In genomic region chr1:202105571-202106339, GRCh38 we compare ENCODE assay signal across 11 cellular contexts. TPM values are rescaled to one million over a fixed set of nuclear protein-coding genes. Genes with fewer than 3 reads are reported as not detected.
DNase-seq lines count a peak whose midpoint lies in the region; ATAC-seq, FAIRE-seq and TF ChIP-seq lines count a peak whose summit lies in the region.
"Had no signal": no experiment of that assay in that cellular context is flagged by ENCODE, and none has a peak within 500 bp of the region (broad histone marks: within the 10 kb centered on the region; RNA-seq: fewer than 3 reads in every experiment).

No MANE protein-coding gene starts in this region.

- H3K27ac ChIP-seq in GM12878 (ENCODE audit: control insufficient read depth, insufficient read depth) (no peak overlapping the region), lung (ENCODE audit: low read depth in 1 of 2, low read length in 1 of 2) (peak overlapping the region; percentile 42 to 94), tibial nerve (peak overlapping the region in 2 of 4 donors; percentile 16 to 62)

- WGBS in GM12878 (ENCODE audit: insufficient coverage, insufficient replicate concordance, low lambda C conversion rate, missing lambda C conversion rate): 39% methylated on average over 10 of the region's 10 CpGs
- WGBS in lung, 2 donors: 58 to 71% methylated on average over 10 of the region's 10 CpGs
- WGBS in tibial nerve, 2 donors: 41 to 64% methylated on average over 8 to 10 of the region's 10 CpGs

- TF ChIP-seq RAD21 in GM12878 (IDR thresholded peaks at IDR 0.05; ENCODE audit: insufficient read depth, low read depth, low read length): no peak

- no peaks in the 10 kb centered on the region for H3K4me1 ChIP-seq in GM12878 (ENCODE audit: control insufficient read depth, insufficient read depth, low read length)
- peaks cover 2 to 7% of the 10 kb centered on the region in 2 donors for H3K4me1 ChIP-seq in lung (ENCODE audit: control insufficient read depth in 2 of 2, insufficient read depth in 2 of 2, low read length in 2 of 2)
- peaks cover 0 to 26% (median 0%) of the 10 kb centered on the region in 4 donors for H3K4me1 ChIP-seq in tibial nerve

- POLR2A ChIA-PET in GM12878 (lab: Charles Lee): interaction anchor here (0.7 kb wide), 1 partner anchor 37 kb away, joined by 5 read pairs; no protein-coding TSS in a partner anchor

- CTCF ChIA-PET in GM12878 (lab: Yijun Ruan, JAX): interaction anchor here (1.0 to 1.2 kb wide), 3 partner anchors 30 to 106 kb away, joined by 3 to 4 read pairs (median 4); partner anchors contain the start of gene ELF3

- no peaks in the 10 kb centered on the region for H4K20me1 ChIP-seq in GM12878 (ENCODE audit: control insufficient read depth, insufficient read depth)

- H3K4me3 ChIP-seq in GM12878 (no peak overlapping the region), lung (no peak overlapping the region), tibial nerve (no peak overlapping the region)

- H3K4me2 ChIP-seq in GM12878 (ENCODE audit: control insufficient read depth, insufficient read depth): no peak overlapping the region

- no peak overlapping the region for H3K9ac ChIP-seq in GM12878 (ENCODE audit: control insufficient read depth, insufficient read depth, low read length)

- H3K36me3 ChIP-seq in GM12878 (ENCODE audit: control insufficient read depth in 2 of 2, insufficient read depth in 2 of 2, low read length in 1 of 2) (no peaks in the 10 kb centered on the region), lung (ENCODE audit: control insufficient read depth in 2 of 2, insufficient read depth in 2 of 2, low read length in 2 of 2) (no peaks in the 10 kb centered on the region), tibial nerve (no peaks in the 10 kb centered on the region)

- peak; percentile 91 for DNase-seq in DMS53 (lab: John Stamatoyannopoulos, UW)
- peak; percentile 68 to 82 for DNase-seq in NCI-H2081 (lab: John Stamatoyannopoulos, UW)
- DNase-seq in GM12878 (ENCODE audit: low read depth, low spot score): no peak
- no peak for DNase-seq in lung (ENCODE audit: low spot score)
- no peak for DNase-seq in GM19239 (ENCODE audit: insufficient read length, low spot score)
- no peak for DNase-seq in activated CD4-positive, alpha-beta T cell treated with anti-CD3 and anti-CD28 coated beads for 4 hours
- DNase-seq in tibial nerve (ENCODE audit: low spot score in 2 of 2): no peak
- DNase-seq: effector CD8-positive, alpha-beta T cell; NK-92 treated with Interleukin-12 subunit alpha and Interleukin-12 subunit beta, amount 100 ng/mL, for 24 hours; stimulated activated CD4-positive, alpha-beta T cell treated with anti-CD3 and anti-CD28 coated beads, Interleukin-2, amount 100 ng/mL, for 48 hours had no signal

- no peak for FAIRE-seq in GM12878 (lab: Jason Lieb, UNC)
- no peak for FAIRE-seq in GM19239 (lab: Jason Lieb, UNC)

- no peaks in the 10 kb centered on the region; a peak in 1 of 4 replicates for H3K27me3 ChIP-seq in GM12878 (replicated peaks in 1 of 2; ENCODE audit: control insufficient read depth in 2 of 2, insufficient read depth in 2 of 2, low read length in 1 of 2)
- no peaks in the 10 kb centered on the region for H3K27me3 ChIP-seq in lung (ENCODE audit: control insufficient read depth, insufficient read depth)
- no peaks in the 10 kb centered on the region for H3K27me3 ChIP-seq in tibial nerve

- intact Hi-C loops in GM12878 (cut with micrococcal nuclease; ENCODE audit: unreplicated experiment): no loop called here

- no peak for TF ChIP-seq CTCF in GM12878 (IDR thresholded peaks at IDR 0.05 in 2 of 3, conservative IDR thresholded peaks at IDR 0.05 in 1 of 3; ENCODE audit: control insufficient read depth in 2 of 3, extremely low read depth in 1 of 3, insufficient read depth in 1 of 3, low read depth in 3 of 3, low read length in 3 of 3)
- TF ChIP-seq CTCF in lung (IDR thresholded peaks at IDR 0.05; ENCODE audit: control extremely low read depth, extremely low read depth): no peak
- TF ChIP-seq CTCF in tibial nerve (IDR thresholded peaks at IDR 0.05): no peak

- in situ Hi-C loops in GM12878 (cut with MboI): no loop called here

- TF ChIP-seq EP300 in GM12878 (IDR thresholded peaks at IDR 0.05; ENCODE audit: borderline replicate concordance in 1 of 2, control insufficient read depth in 1 of 2, low read depth in 2 of 2, low read length in 2 of 2): no peak
- TF ChIP-seq EP300 in tibial nerve (IDR thresholded peaks at IDR 0.05): no peak

- H2AFZ ChIP-seq in GM12878 (ENCODE audit: control insufficient read depth, low read depth, low read length): no peak overlapping the region

- no peaks in the 10 kb centered on the region for H3K79me2 ChIP-seq in GM12878 (ENCODE audit: control insufficient read depth, insufficient read depth, low read length)

- RAD21 ChIA-PET in GM12878 (lab: Charles Lee; ENCODE audit: unreplicated experiment): no interaction called here

- H3K9me3 ChIP-seq in GM12878 (replicated peaks; ENCODE audit: control insufficient read depth, insufficient read depth, low read length) (no peaks in the 10 kb centered on the region), lung (ENCODE audit: control insufficient read depth in 2 of 2, insufficient read depth in 1 of 2, low read length in 1 of 2) (no peaks in the 10 kb centered on the region), tibial nerve (no peaks in the 10 kb centered on the region)

- no TSS peak for BruUV-seq in GM12878 (replicated peaks; lab: Mats Ljungman, UMichigan)

- ATAC-seq in GM12878 (peak; percentile 81), lung (ENCODE audit: insufficient read depth, low FRiP score) (no peak), GM18517 (IDR thresholded peaks at IDR 0.05; ENCODE audit: unreplicated experiment) (no peak)

- TF ChIP-seq POLR2A in GM12878 (IDR thresholded peaks at IDR 0.05; ENCODE audit: low read depth, low read length) (no peak), tibial nerve (IDR thresholded peaks at IDR 0.05) (no peak)

- SMC1A ChIA-PET in GM12878 (lab: Charles Lee; ENCODE audit: uncharacterized antibody, unreplicated experiment): no interaction called here

RNA-seq across cellular contexts. Expression of gene GPR37L1, which starts 17.0 kb away (rescaled TPM):
- not detected in 2 replicates for total RNA-seq in GM12878 (2013; cell fraction: nucleolus; rRNA removed)
- total RNA-seq in GM12878 (2014; rRNA removed): under 0.01 TPM in 1 of 2 replicates, not detected in the other
- total RNA-seq in GM12878 (2014; rRNA removed; fragmentation: Illumina TruSeq; extraction: Trizol): not detected in 2 replicates
- not detected in 2 replicates for total RNA-seq in GM12878 (2021)
- 0.05 TPM for polyA plus RNA-seq in GM12878 (2011; ENCODE audit: low read depth)
- not detected in 2 replicates for polyA plus RNA-seq in GM12878 (2011; rRNA removed)
- 0.02 TPM in 1 of 2 replicates, not detected in the other for polyA plus RNA-seq in GM12878 (2011; cell fraction: cytosol; rRNA removed)
- polyA plus RNA-seq in GM12878 (2011; cell fraction: nucleus; rRNA removed): not detected in 2 replicates
- 0.06 and 0.14 TPM in 2 replicates for polyA plus RNA-seq in GM12878 (2012)
- not detected in 2 replicates for polyA plus RNA-seq in GM12878 (2014; fragmentation: Illumina TruSeq; extraction: Trizol)
- under 1 TPM; under 0.01 to 0.02 TPM for polyA plus RNA-seq in GM12878 (2014; fragmentation: Nextera tagmentation; extraction: Ambion mirVana)
- 0.01 TPM in 1 of 2 replicates, not detected in the other for polyA plus RNA-seq in GM12878 (2014; rRNA removed)
- polyA plus RNA-seq in GM12878 (2016; fragmentation: Nextera tagmentation; extraction: Ambion mirVana): under 1 TPM; 0.03 to 0.08 TPM
- not detected in 2 replicates for polyA minus RNA-seq in GM12878 (2011; rRNA and poly(A)+ RNA removed)
- not detected in 2 replicates for polyA minus RNA-seq in GM12878 (2011; cell fraction: cytosol; rRNA and poly(A)+ RNA removed)
- not detected in 2 replicates for polyA minus RNA-seq in GM12878 (2011; cell fraction: nucleus; rRNA and poly(A)+ RNA removed)
- total RNA-seq in lung: under 1 TPM in 1 of 2 donors, not detected in 1; 0.09 TPM
- under 1 TPM; 0.04 to 0.05 TPM for polyA plus RNA-seq in lung
- total RNA-seq in tibial nerve: 10 to 100 TPM; 13.8 to 26.3 (median 24.3) TPM

RNA-seq across cellular contexts. Expression of gene ARL8A, which starts 38.8 kb away (rescaled TPM):
- total RNA-seq in GM12878 (2013; cell fraction: nucleolus; rRNA removed): 13.7 and 18.1 TPM in 2 replicates
- 18.8 and 20.7 TPM in 2 replicates for total RNA-seq in GM12878 (2014; rRNA removed)
- total RNA-seq in GM12878 (2014; rRNA removed; fragmentation: Illumina TruSeq; extraction: Trizol): 10.3 and 12.0 TPM in 2 replicates
- 30.5 and 33.6 TPM in 2 replicates for total RNA-seq in GM12878 (2021)
- polyA plus RNA-seq in GM12878 (2011; ENCODE audit: low read depth): 23.6 TPM
- polyA plus RNA-seq in GM12878 (2011; rRNA removed): 49.2 and 49.5 TPM in 2 replicates
- 26.9 and 35.2 TPM in 2 replicates for polyA plus RNA-seq in GM12878 (2011; cell fraction: cytosol; rRNA removed)
- polyA plus RNA-seq in GM12878 (2011; cell fraction: nucleus; rRNA removed): 35.2 and 47.4 TPM in 2 replicates
- 21.0 and 42.5 TPM in 2 replicates for polyA plus RNA-seq in GM12878 (2012)
- 11.3 and 15.4 TPM in 2 replicates for polyA plus RNA-seq in GM12878 (2014; fragmentation: Illumina TruSeq; extraction: Trizol)
- 1 to 10 TPM in 1 of 2 experiments, under 1 TPM in 1; 0.34 to 2.4 TPM for polyA plus RNA-seq in GM12878 (2014; fragmentation: Nextera tagmentation; extraction: Ambion mirVana)
- polyA plus RNA-seq in GM12878 (2014; rRNA removed): 22.8 and 25.7 TPM in 2 replicates
- 10 to 100 TPM; 10.8 to 15.4 TPM for polyA plus RNA-seq in GM12878 (2016; fragmentation: Nextera tagmentation; extraction: Ambion mirVana)
- 18.5 and 19.3 TPM in 2 replicates for polyA minus RNA-seq in GM12878 (2011; rRNA and poly(A)+ RNA removed)
- 11.0 and 13.8 TPM in 2 replicates for polyA minus RNA-seq in GM12878 (2011; cell fraction: cytosol; rRNA and poly(A)+ RNA removed)
- polyA minus RNA-seq in GM12878 (2011; cell fraction: nucleus; rRNA and poly(A)+ RNA removed): 8.1 and 10.2 TPM in 2 replicates
- 10 to 100 TPM; 27.8 to 82.0 TPM for total RNA-seq in lung
- polyA plus RNA-seq in lung: 10 to 100 TPM; 43.6 to 54.0 TPM
- total RNA-seq in tibial nerve: 10 to 100 TPM; 35.0 to 64.5 (median 49.3) TPM

RNA-seq across cellular contexts. Expression of gene PTPN7, which starts 54.6 kb away (rescaled TPM):
- 135 and 145 TPM in 2 replicates for total RNA-seq in GM12878 (2013; cell fraction: nucleolus; rRNA removed)
- total RNA-seq in GM12878 (2014; rRNA removed) (95.2 and 111 TPM in 2 replicates), GM12878 (2014; rRNA removed; fragmentation: Illumina TruSeq; extraction: Trizol) (61.6 and 78.5 TPM in 2 replicates), GM12878 (2021) (99.8 and 102 TPM in 2 replicates), lung (1 to 10 TPM; 4.5 to 6.9 TPM), tibial nerve (10 to 100 TPM in 1 of 4 donors, 1 to 10 TPM in 3; 1.2 to 13.8 (median 6.8) TPM)
- polyA plus RNA-seq in GM12878 (2011; ENCODE audit: low read depth): 31.0 TPM
- polyA plus RNA-seq in GM12878 (2011; rRNA removed) (74.3 and 91.0 TPM in 2 replicates), GM12878 (2014; fragmentation: Illumina TruSeq; extraction: Trizol) (73.7 and 102 TPM in 2 replicates), GM12878 (2014; fragmentation: Nextera tagmentation; extraction: Ambion mirVana) (10 to 100 TPM in 1 of 2 experiments, 1 to 10 TPM in 1; 7.9 to 14.2 TPM), GM12878 (2014; rRNA removed) (100 and 102 TPM in 2 replicates), GM12878 (2016; fragmentation: Nextera tagmentation; extraction: Ambion mirVana) (100 to 1,000 TPM; 116 to 117 TPM), lung (10 to 100 TPM in 1 of 2 donors, 1 to 10 TPM in 1; 2.9 to 14.0 TPM)
- polyA plus RNA-seq in GM12878 (2011; cell fraction: cytosol; rRNA removed): 168 and 186 TPM in 2 replicates
- polyA plus RNA-seq in GM12878 (2011; cell fraction: nucleus; rRNA removed): 173 and 188 TPM in 2 replicates
- 48.5 and 49.9 TPM in 2 replicates for polyA plus RNA-seq in GM12878 (2012)
- polyA minus RNA-seq in GM12878 (2011; rRNA and poly(A)+ RNA removed): 97.4 and 135 TPM in 2 replicates
- polyA minus RNA-seq in GM12878 (2011; cell fraction: cytosol; rRNA and poly(A)+ RNA removed): 50.4 and 50.5 TPM in 2 replicates
- polyA minus RNA-seq in GM12878 (2011; cell fraction: nucleus; rRNA and poly(A)+ RNA removed): 50.2 and 85.1 TPM in 2 replicates

Comparison
In these comparisons a context has a peak if more than half of its experiments do, and no peak if none do; other contexts are left out.
1. DNase-seq: peak in DMS53 (single experiment) and NCI-H2081 (2 of 2); none in GM12878 (single experiment), lung (single experiment), GM19239 (single experiment), activated CD4-positive, alpha-beta T cell treated with anti-CD3 and anti-CD28 coated beads for 4 hours (0 of 2) and tibial nerve (0 of 2).
2. RNA of gene GPR37L1, which starts 17.0 kb away (total RNA-seq): 13.8 to 26.3 TPM in tibial nerve; 0.09 TPM in lung and under 0.01 TPM in GM12878; every median in the first group is over 10 times any median in the second.
3. RNA of gene PTPN7, which starts 54.6 kb away (total RNA-seq): 61.6 to 145 TPM in GM12878; 1.2 to 13.8 TPM in tibial nerve and 4.5 to 6.9 TPM in lung; every median in the first group is over 4 times any median in the second.